ENCODE assay signal across 8 cellular contexts in the genomic region with DNA sequence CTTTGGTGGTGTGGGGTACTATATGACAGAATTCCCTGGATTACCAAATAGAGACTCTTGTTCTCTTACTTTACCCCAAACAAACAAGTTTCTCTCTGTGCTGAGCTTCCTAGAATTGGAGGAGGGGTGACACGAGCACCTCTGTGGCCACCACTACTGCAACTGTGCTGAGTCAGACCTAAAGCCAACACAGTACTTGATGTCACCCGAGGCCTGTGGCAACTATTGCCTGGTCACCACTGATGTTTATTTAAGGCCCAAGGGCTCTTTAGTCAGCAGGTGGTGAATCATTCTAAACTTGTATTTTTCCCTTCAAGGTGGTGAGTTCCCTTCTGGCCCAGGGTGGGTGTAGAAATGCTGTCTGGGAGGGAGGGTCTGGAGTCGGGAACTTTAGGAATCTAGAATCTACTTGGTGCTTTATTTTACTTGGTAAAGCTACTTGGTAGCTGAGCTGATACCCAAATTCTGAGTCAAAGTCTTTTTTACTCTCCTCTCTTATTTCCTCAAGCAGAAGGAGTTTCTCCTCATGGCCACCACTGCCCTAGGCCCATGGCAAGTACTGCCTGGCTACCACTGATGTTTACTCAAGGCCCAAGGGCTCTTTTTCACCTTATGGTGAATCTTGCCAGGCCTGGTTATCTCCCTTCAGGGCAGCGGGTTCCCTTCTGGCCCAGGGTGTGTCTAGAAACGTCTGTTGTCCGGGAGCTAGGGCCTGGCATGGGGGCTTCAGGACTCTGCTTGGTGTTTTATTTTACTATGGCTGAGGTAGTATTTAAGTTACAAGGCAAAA. TPM values are rescaled to one million over a fixed set of nuclear protein-coding genes. Genes with fewer than 3 reads are reported as not detected.
DNase-seq lines count a peak whose midpoint lies in the region; FAIRE-seq and TF ChIP-seq lines count a peak whose summit lies in the region.

No MANE protein-coding gene starts in this region.

- dilution Hi-C loops in keratinocyte (cut with MboI; ENCODE audit: extremely low pct_ligation_motif_present, low sequenced_read_pairs), result no loop called here

- no peaks in the 10 kb centered on the region for H3K9me3 ChIP-seq in keratinocyte (ENCODE audit: control insufficient read depth, low read depth, low read length)

- H3K9ac ChIP-seq in keratinocyte (ENCODE audit: control insufficient read depth, extremely low read depth, insufficient read depth, low read length), result peak overlapping the region; percentile 80

- H3K4me3 ChIP-seq in keratinocyte (ENCODE audit: control insufficient read depth in 2 of 3, extremely low read depth in 1 of 3, insufficient read depth in 2 of 3, low read depth in 1 of 3, low read length in 3 of 3), result peak overlapping the region in 1 of 3 experiments; percentile 36

- H3K36me3 Mint-ChIP-seq in HFFc6 (ENCODE audit: low read depth), result peaks cover 15% of the 10 kb centered on the region; the same call in 1 of the 2 replicates

- DNase-seq in AG09319 (ENCODE audit: extremely low read depth, low read depth) (peak; percentile 47), HFFc6 (peak; percentile 95), SHP77 (lab: John Stamatoyannopoulos, UW) (peak; percentile 77), keratinocyte (ENCODE audit: low read depth, low spot score) (peak; percentile 86), urothelium cell line (ENCODE audit: low spot score) (peak; percentile 47), Kasumi-1 (lab: John Stamatoyannopoulos, UW) (no peak), NCI-H526 treated with DMSO at 0.1 percent for 48 hours (lab: John Stamatoyannopoulos, UW) (no peak), globus pallidus (ENCODE audit: low spot score) (no peak)

- peak overlapping the region; percentile 97 for H3K27ac ChIP-seq in keratinocyte (ENCODE audit: control insufficient read depth, insufficient read depth, low read length)

- peaks cover 23% of the 10 kb centered on the region for H3K4me1 ChIP-seq in keratinocyte (ENCODE audit: control insufficient read depth, extremely low read depth, insufficient read depth, low read length)

- no peaks in the 10 kb centered on the region; the same call in 1 of the 2 replicates for H3K27me3 Mint-ChIP-seq in HFFc6 (ENCODE audit: insufficient read depth)

- H2AFZ ChIP-seq in keratinocyte (ENCODE audit: control insufficient read depth, low read length), result peak overlapping the region; percentile 41

- H3K79me2 ChIP-seq in keratinocyte (ENCODE audit: control insufficient read depth, insufficient read depth, low read length), result peaks cover 8% of the 10 kb centered on the region

- FAIRE-seq in keratinocyte (lab: Jason Lieb, UNC), result peak; percentile 79
- FAIRE-seq in urothelium cell line (lab: Jason Lieb, UNC), result no peak

- peaks cover 26% of the 10 kb centered on the region for H3K4me1 Mint-ChIP-seq in HFFc6 (ENCODE audit: low read depth)

- peaks cover 0 to 5% of the 10 kb centered on the region in 2 experiments for H3K36me3 ChIP-seq in keratinocyte (ENCODE audit: control insufficient read depth in 2 of 2, extremely low read depth in 1 of 2, insufficient read depth in 2 of 2, low read length in 2 of 2)

- no peaks in the 10 kb centered on the region for H3K27me3 ChIP-seq in keratinocyte (ENCODE audit: control insufficient read depth, extremely low read depth, insufficient read depth, low read length)

- no peaks in the 10 kb centered on the region; the same call in 1 of the 2 replicates for H3K9me3 Mint-ChIP-seq in HFFc6

- H3K9me1 ChIP-seq in keratinocyte (ENCODE audit: control insufficient read depth, extremely low read depth, insufficient read depth, low read length), result no peaks in the 10 kb centered on the region

- H3K27ac Mint-ChIP-seq in HFFc6, result peak overlapping the region; percentile 92

- peak overlapping the region; percentile 69 for H3K4me2 ChIP-seq in keratinocyte (ENCODE audit: control insufficient read depth, extremely low read depth, insufficient read depth, low read depth, low read length)

- TF ChIP-seq CTCF in AG09319 (IDR thresholded peaks at IDR 0.05; ENCODE audit: low read depth, low read length) (no peak), HFFc6 (IDR thresholded peaks at IDR 0.05) (no peak), keratinocyte (optimal IDR thresholded peaks at IDR 0.05 in 1 of 3, IDR thresholded peaks at IDR 0.05 in 1 of 3, conservative IDR thresholded peaks at IDR 0.05 in 1 of 3; ENCODE audit: extremely low read depth in 1 of 3, insufficient read depth in 2 of 3, low read length in 3 of 3) (no peak)

- H4K20me1 ChIP-seq in keratinocyte (ENCODE audit: control insufficient read depth, extremely low read depth, insufficient read depth, low read length), result no peaks in the 10 kb centered on the region

- H3K4me3 Mint-ChIP-seq in HFFc6, result peak overlapping the region; percentile 47; the same call in 1 of the 2 replicates

RNA-seq across cellular contexts. Expression of a gene that starts 9.8 kb away (rescaled TPM):
- total RNA-seq in HFFc6 (2021; fragmentation: NEBNext Ultra II Directional; extraction: Animal tissue kit (Norgen Biotek cat#: 25700)), result 1 to 10 TPM; 1.1 to 1.7 (median 1.3) TPM
- 11.9 to 42.7 TPM (median 25.0 TPM) in 3 replicates for polyA plus RNA-seq in keratinocyte
- polyA plus RNA-seq in keratinocyte (2011; ENCODE audit: low read depth), result 34.2 TPM
- 17.4 and 18.7 TPM in 2 replicates for polyA plus RNA-seq in keratinocyte (2011; cell fraction: cytosol; rRNA removed)
- polyA plus RNA-seq in keratinocyte (2011; cell fraction: nucleus; rRNA removed), result 52.9 and 62.6 TPM in 2 replicates
- 8.0 and 35.9 TPM in 2 replicates for polyA plus RNA-seq in keratinocyte (2012; ENCODE audit: low replicate concordance)
- polyA minus RNA-seq in keratinocyte, result 9.9 to 62.2 TPM (median 26.1 TPM) in 3 replicates
- polyA minus RNA-seq in keratinocyte (2011; cell fraction: cytosol; rRNA and poly(A)+ RNA removed), result 20.3 TPM
- 37.4 and 60.2 TPM in 2 replicates for polyA minus RNA-seq in keratinocyte (2011; cell fraction: nucleus; rRNA and poly(A)+ RNA removed)

Comparison
In these comparisons a context has a peak if more than half of its experiments do, and no peak if none do; other contexts are left out.
1. DNase-seq: peak in AG09319 (single experiment), HFFc6 (single experiment), SHP77 (2 of 2), keratinocyte (single experiment) and urothelium cell line (single experiment); none in Kasumi-1 (0 of 2), NCI-H526 treated with DMSO at 0.1 percent for 48 hours (single experiment) and globus pallidus (single experiment).